13 cellular contexts compared by ENCODE assay signal in the genomic region with DNA sequence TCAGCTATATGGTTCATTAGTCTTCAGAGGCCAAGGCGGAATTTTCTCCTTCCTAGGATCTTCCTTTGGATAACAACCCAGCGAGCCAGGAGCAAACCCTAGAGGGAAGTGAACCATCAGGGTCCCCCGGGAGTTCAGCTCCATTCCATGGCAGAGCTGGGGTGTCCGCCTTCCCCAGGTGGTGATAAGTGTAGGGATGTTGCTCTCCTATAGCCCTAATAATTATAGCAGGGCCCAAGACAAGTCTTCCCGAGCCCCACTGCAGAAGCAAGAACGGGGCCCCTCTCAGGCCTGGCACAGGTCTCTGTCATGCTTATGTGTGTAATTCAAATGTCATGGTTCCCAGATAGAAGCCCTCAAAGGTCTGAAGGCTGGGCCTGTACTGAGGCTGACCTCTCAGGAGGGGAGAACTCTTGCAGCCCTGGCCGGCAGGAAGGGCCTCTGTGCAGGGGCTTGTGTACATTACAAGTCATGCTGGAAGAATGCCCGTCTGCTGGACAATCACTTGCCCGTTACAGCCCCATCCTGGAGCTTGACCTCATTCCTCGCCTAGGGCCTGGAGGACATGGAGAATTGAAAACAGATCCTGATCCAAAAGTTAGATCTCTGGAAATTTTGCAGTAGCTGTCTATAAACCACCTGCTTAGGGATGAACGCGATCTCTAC. TPM values are rescaled to one million over a fixed set of nuclear protein-coding genes. Genes with fewer than 3 reads are reported as not detected.
DNase-seq lines count a peak whose midpoint lies in the region; ATAC-seq, FAIRE-seq and TF ChIP-seq lines count a peak whose summit lies in the region.
"Had no signal": no experiment of that assay in that cellular context is flagged by ENCODE, and none has a peak within 500 bp of the region (broad histone marks: within the 10 kb centered on the region; RNA-seq: fewer than 3 reads in every experiment).

No MANE protein-coding gene starts in this region.

- no peak for TF ChIP-seq POLR2A in GM12891 (IDR thresholded peaks at IDR 0.05; ENCODE audit: low read depth, low read length)

- H3K9ac ChIP-seq in kidney (ENCODE audit: low read length in 2 of 2) = no peak overlapping the region

- no peaks in the 10 kb centered on the region for H3K4me1 ChIP-seq in kidney (ENCODE audit: control insufficient read depth in 1 of 2, insufficient read depth in 1 of 2, low read depth in 1 of 2, low read length in 2 of 2)

- in situ Hi-C loops in astrocyte of the spinal cord (cut with HindIII; ENCODE audit: low sequenced_read_pairs) = no loop called here

- no peaks in the 10 kb centered on the region for H3K36me3 ChIP-seq in kidney (ENCODE audit: control insufficient read depth in 1 of 2, insufficient read depth in 2 of 2, low read length in 2 of 2)

- intact Hi-C loops in kidney (cut with DNase I) = no loop called here

- ATAC-seq in GM21717 (IDR thresholded peaks at IDR 0.05; ENCODE audit: unreplicated experiment) = no peak
- ATAC-seq: effector memory CD8-positive, alpha-beta T cell; left colon had no signal

- TF ChIP-seq CTCF in astrocyte of the spinal cord (IDR thresholded peaks at IDR 0.05; ENCODE audit: low read depth, low read length) = no peak
- no peak for TF ChIP-seq CTCF in kidney (IDR thresholded peaks at IDR 0.05; ENCODE audit: borderline replicate concordance, extremely low read depth, insufficient read depth)

- H3K9me3 ChIP-seq in kidney (ENCODE audit: control insufficient read depth in 1 of 2, low read length in 2 of 2) = no peaks in the 10 kb centered on the region

- FAIRE-seq in kidney (lab: Jason Lieb, UNC) (no peak), GM12891 (lab: Jason Lieb, UNC) (no peak)
- FAIRE-seq: D721Med had no signal

- H3K4me3 ChIP-seq in astrocyte of the spinal cord (ENCODE audit: low read depth, low read length) (no peak overlapping the region), kidney (ENCODE audit: low read length in 2 of 2) (no peak overlapping the region)

- peak; percentile 89 for DNase-seq in HuH-7.5 (ENCODE audit: low spot score)
- DNase-seq in astrocyte of the spinal cord (ENCODE audit: low read depth, low spot score) = peak; percentile 39
- peak; percentile 35 for DNase-seq in kidney
- no peak for DNase-seq in cerebellar nuclear complex (lab: John Stamatoyannopoulos, UW)
- no peak for DNase-seq in GM12891 (ENCODE audit: insufficient read length, low spot score)
- DNase-seq in HPDE6-E6E7 (ENCODE audit: extremely low spot score) = no peak
- DNase-seq: effector memory CD8-positive, alpha-beta T cell; left colon; NCI-H2107 had no signal

- H3K27ac ChIP-seq in kidney (ENCODE audit: low read depth in 2 of 2, low read length in 2 of 2) = no peak overlapping the region

TF ChIP-seq in GM12891, 5 proteins besides CTCF, POLR2A, EP300 and RAD21:
- TF ChIP-seq POU2F2 (IDR thresholded peaks at IDR 0.05; ENCODE audit: low read depth, low read length) = no peak
- TF ChIP-seq SPI1 (IDR thresholded peaks at IDR 0.05; ENCODE audit: low read depth, low read length) = no peak
- TF ChIP-seq POLR2AphosphoS5 (IDR thresholded peaks at IDR 0.05; ENCODE audit: low read depth, low read length) = no peak
- no peak for TF ChIP-seq PAX5 (IDR thresholded peaks at IDR 0.05; ENCODE audit: insufficient read depth, low read length, severe bottlenecking)
- TF ChIP-seq TAF1 (IDR thresholded peaks at IDR 0.05; ENCODE audit: low read depth, low read length) = no peak

RNA-seq across cellular contexts. Expression of a gene that starts 17.3 kb away (rescaled TPM):
- not detected for total RNA-seq in kidney
- not detected for polyA plus RNA-seq in kidney (ENCODE audit: insufficient read depth, low read depth, low replicate concordance)
- polyA plus RNA-seq in GM12891 (2012; ENCODE audit: low read depth, missing spikeins) = not detected
- total RNA-seq: left colon, subcutaneous adipose tissue had no signal
- polyA plus RNA-seq: adipose tissue had no signal

Comparison
In these comparisons a context has a peak if more than half of its experiments do, and no peak if none do; other contexts are left out.
1. DNase-seq: peak in HuH-7.5 (single experiment), astrocyte of the spinal cord (single experiment) and kidney (single experiment); none in cerebellar nuclear complex (0 of 2), GM12891 (single experiment) and HPDE6-E6E7 (single experiment).